In the genomic region with DNA sequence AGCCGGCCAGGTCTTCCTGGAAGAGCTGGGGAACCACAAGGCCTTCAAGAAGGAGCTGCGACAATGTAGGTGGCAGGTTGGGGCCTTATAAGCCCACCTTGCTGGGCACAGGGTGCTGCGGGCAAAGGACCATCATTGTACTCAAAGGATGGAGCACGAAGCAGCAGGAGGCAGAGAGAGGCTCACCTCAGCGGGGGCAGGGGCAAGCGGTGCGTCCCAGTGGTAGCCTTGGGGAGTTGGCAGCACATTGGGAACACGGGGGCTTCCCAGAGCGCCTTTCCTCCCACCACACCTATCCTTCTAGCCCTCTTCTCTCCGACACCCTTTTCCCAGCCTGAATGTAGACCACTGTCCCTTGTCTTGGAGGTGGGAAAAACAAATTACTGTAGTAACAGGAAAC, we compare ENCODE assay signal across 14 cellular contexts. TPM values are rescaled to one million over a fixed set of nuclear protein-coding genes. Genes with fewer than 3 reads are reported as not detected.
DNase-seq lines count a peak whose midpoint lies in the region; ATAC-seq and TF ChIP-seq lines count a peak whose summit lies in the region.
"Had no signal": no experiment of that assay in that cellular context is flagged by ENCODE, and none has a peak within 500 bp of the region (broad histone marks: within the 10 kb centered on the region; RNA-seq: fewer than 3 reads in every experiment).

No MANE protein-coding gene starts in this region.

- POLR2A ChIA-PET in activated CD8-positive, alpha-beta T cell treated with anti-CD3 and anti-CD28 coated beads for 36 hours (lab: Charles Lee) = interaction anchor here (1.7 to 6.0 kb wide), 2 partner anchors 34 to 48 kb away, joined by 8 to 41 read pairs; partner anchors contain the start of gene DNAJC7

- peak overlapping the region; percentile 62 for H3K27ac Mint-ChIP-seq in activated naive CD4-positive, alpha-beta T cell treated with anti-CD3 and anti-CD28 coated beads, Interleukin-2, amount 10 ng/mL, durations not matched to agents 7 days and 5 days
- H3K27ac Mint-ChIP-seq in activated CD8-positive, alpha-beta T cell treated with anti-CD3 and anti-CD28 coated beads for 36 hours = peak overlapping the region; percentile 85
- no peak overlapping the region for H3K27ac Mint-ChIP-seq in glutamatergic neuron (ENCODE audit: unreplicated experiment)

- intact Hi-C loops in activated CD8-positive, alpha-beta T cell treated with anti-CD3 and anti-CD28 coated beads for 36 hours (cut with micrococcal nuclease) = no loop called here

- peaks cover 27% of the 10 kb centered on the region for H3K36me3 Mint-ChIP-seq in activated naive CD4-positive, alpha-beta T cell treated with anti-CD3 and anti-CD28 coated beads, Interleukin-2, amount 10 ng/mL, durations not matched to agents 7 days and 5 days
- peaks cover 22% of the 10 kb centered on the region for H3K36me3 Mint-ChIP-seq in activated CD8-positive, alpha-beta T cell treated with anti-CD3 and anti-CD28 coated beads for 36 hours (ENCODE audit: low read depth)
- H3K36me3 Mint-ChIP-seq in glutamatergic neuron (ENCODE audit: unreplicated experiment) = peaks cover 5% of the 10 kb centered on the region

- no peaks in the 10 kb centered on the region for H3K9me3 Mint-ChIP-seq in activated naive CD4-positive, alpha-beta T cell treated with anti-CD3 and anti-CD28 coated beads, Interleukin-2, amount 10 ng/mL, durations not matched to agents 7 days and 5 days
- H3K9me3 Mint-ChIP-seq in activated CD8-positive, alpha-beta T cell treated with anti-CD3 and anti-CD28 coated beads for 36 hours = no peaks in the 10 kb centered on the region
- peaks cover 8% of the 10 kb centered on the region for H3K9me3 Mint-ChIP-seq in glutamatergic neuron (ENCODE audit: unreplicated experiment)

- no peak for ATAC-seq in activated CD8-positive, alpha-beta T cell treated with anti-CD3 and anti-CD28 coated beads for 36 hours
- ATAC-seq in GM21526 (IDR thresholded peaks at IDR 0.05; ENCODE audit: low FRiP score, unreplicated experiment) (no peak), GM19324 (IDR thresholded peaks at IDR 0.05; ENCODE audit: low FRiP score, unreplicated experiment) (no peak)

- peaks cover 48% of the 10 kb centered on the region for H3K4me1 Mint-ChIP-seq in activated naive CD4-positive, alpha-beta T cell treated with anti-CD3 and anti-CD28 coated beads, Interleukin-2, amount 10 ng/mL, durations not matched to agents 7 days and 5 days
- H3K4me1 Mint-ChIP-seq in activated CD8-positive, alpha-beta T cell treated with anti-CD3 and anti-CD28 coated beads for 36 hours (ENCODE audit: low read depth) = peaks cover 42% of the 10 kb centered on the region
- H3K4me1 Mint-ChIP-seq in glutamatergic neuron (ENCODE audit: low read depth, unreplicated experiment) = peaks cover 8% of the 10 kb centered on the region

- peaks cover 11% of the 10 kb centered on the region for H3K27me3 Mint-ChIP-seq in activated naive CD4-positive, alpha-beta T cell treated with anti-CD3 and anti-CD28 coated beads, Interleukin-2, amount 10 ng/mL, durations not matched to agents 7 days and 5 days
- H3K27me3 Mint-ChIP-seq in activated CD8-positive, alpha-beta T cell treated with anti-CD3 and anti-CD28 coated beads for 36 hours = no peaks in the 10 kb centered on the region
- peaks cover 10% of the 10 kb centered on the region for H3K27me3 Mint-ChIP-seq in glutamatergic neuron (ENCODE audit: unreplicated experiment)

- CTCF ChIA-PET in activated naive CD4-positive, alpha-beta T cell treated with anti-CD3 and anti-CD28 coated beads, Interleukin-2, amount 10 ng/mL, durations not matched to agents 7 days and 5 days (lab: Charles Lee) = interaction anchor here (1.5 kb wide), 1 partner anchor 216 kb away, joined by 4 read pairs; no protein-coding TSS in a partner anchor
- CTCF ChIA-PET in activated CD8-positive, alpha-beta T cell treated with anti-CD3 and anti-CD28 coated beads for 36 hours (lab: Charles Lee) = interaction anchor here (0.8 to 2.3 kb wide), 3 partner anchors 24 to 149 kb away, joined by 3 to 6 read pairs (median 3); no protein-coding TSS in a partner anchor

- H3K4me3 Mint-ChIP-seq in activated naive CD4-positive, alpha-beta T cell treated with anti-CD3 and anti-CD28 coated beads, Interleukin-2, amount 10 ng/mL, durations not matched to agents 7 days and 5 days = peak overlapping the region; percentile 53
- peak overlapping the region; percentile 82 for H3K4me3 Mint-ChIP-seq in activated CD8-positive, alpha-beta T cell treated with anti-CD3 and anti-CD28 coated beads for 36 hours
- H3K4me3 Mint-ChIP-seq in glutamatergic neuron (ENCODE audit: unreplicated experiment) = peak overlapping the region; percentile 77

- TF ChIP-seq CTCF in activated CD8-positive, alpha-beta T cell treated with anti-CD3 and anti-CD28 coated beads for 36 hours (IDR thresholded peaks at IDR 0.05) = no peak
- no peak for TF ChIP-seq CTCF in glutamatergic neuron (IDR thresholded peaks at IDR 0.05; ENCODE audit: partially characterized antibody, unreplicated experiment)

- no peak for DNase-seq in activated naive CD4-positive, alpha-beta T cell treated with anti-CD3 and anti-CD28 coated beads, Interleukin-2, amount 10 ng/mL, durations not matched to agents 7 days and 5 days
- no peak for DNase-seq in activated naive CD4-positive, alpha-beta T cell (lab: John Stamatoyannopoulos, UW)
- DNase-seq in activated CD8-positive, alpha-beta T cell treated with anti-CD3 and anti-CD28 coated beads for 36 hours = no peak
- DNase-seq in glutamatergic neuron (no peak), substantia nigra (lab: John Stamatoyannopoulos, UW) (no peak), AG20443 (ENCODE audit: low spot score) (no peak)
- DNase-seq: activated CD4-positive, alpha-beta T cell treated with anti-CD3 and anti-CD28 coated beads, Interleukin-2, amount 50 U/mL, for 1 hour; dermis blood vessel endothelial cell; DMS79 treated with DMSO at 0.1 percent for 48 hours; NCI-H1694 treated with DMSO at 0.1 percent for 48 hours; NCI-H526 treated with DMSO at 0.1 percent for 48 hours; trophoblast cell had no signal

- H3K27ac ChIP-seq in substantia nigra (ENCODE audit: low read depth, low read length, poor library complexity, severe bottlenecking) = peak overlapping the region; percentile 99

RNA-seq across cellular contexts. Expression of gene CNP, which starts 2.1 kb away (rescaled TPM):
- 10 to 100 TPM; 50.1 to 54.5 TPM for total RNA-seq in activated CD8-positive, alpha-beta T cell treated with anti-CD3 and anti-CD28 coated beads for 36 hours
- total RNA-seq in glutamatergic neuron (ENCODE audit: unreplicated experiment) = 51.5 TPM

RNA-seq across cellular contexts. Expression of gene ODAD4, which starts 38.3 kb away (rescaled TPM):
- 1 to 10 TPM in 1 of 2 experiments, under 1 TPM in 1; 0.81 to 1.4 TPM for total RNA-seq in activated CD8-positive, alpha-beta T cell treated with anti-CD3 and anti-CD28 coated beads for 36 hours
- 3.4 TPM for total RNA-seq in glutamatergic neuron (ENCODE audit: unreplicated experiment)

RNA-seq across cellular contexts. Expression of gene DNAJC7, which starts 48.6 kb away (rescaled TPM):
- total RNA-seq in activated CD8-positive, alpha-beta T cell treated with anti-CD3 and anti-CD28 coated beads for 36 hours = 10 to 100 TPM; 86.7 to 90.3 TPM
- total RNA-seq in glutamatergic neuron (ENCODE audit: unreplicated experiment) = 124 TPM

RNA-seq across cellular contexts. Expression of gene ACLY, which starts 49.9 kb away (rescaled TPM):
- total RNA-seq in activated CD8-positive, alpha-beta T cell treated with anti-CD3 and anti-CD28 coated beads for 36 hours = 100 to 1,000 TPM; 185 to 186 TPM
- 625 TPM for total RNA-seq in glutamatergic neuron (ENCODE audit: unreplicated experiment)

RNA-seq across cellular contexts. Expression of gene NKIRAS2, which starts 51.2 kb away (rescaled TPM):
- 10 to 100 TPM; 13.8 to 15.0 TPM for total RNA-seq in activated CD8-positive, alpha-beta T cell treated with anti-CD3 and anti-CD28 coated beads for 36 hours
- total RNA-seq in glutamatergic neuron (ENCODE audit: unreplicated experiment) = 88.8 TPM
